24 cellular contexts compared by ENCODE assay signal in the genomic region with DNA sequence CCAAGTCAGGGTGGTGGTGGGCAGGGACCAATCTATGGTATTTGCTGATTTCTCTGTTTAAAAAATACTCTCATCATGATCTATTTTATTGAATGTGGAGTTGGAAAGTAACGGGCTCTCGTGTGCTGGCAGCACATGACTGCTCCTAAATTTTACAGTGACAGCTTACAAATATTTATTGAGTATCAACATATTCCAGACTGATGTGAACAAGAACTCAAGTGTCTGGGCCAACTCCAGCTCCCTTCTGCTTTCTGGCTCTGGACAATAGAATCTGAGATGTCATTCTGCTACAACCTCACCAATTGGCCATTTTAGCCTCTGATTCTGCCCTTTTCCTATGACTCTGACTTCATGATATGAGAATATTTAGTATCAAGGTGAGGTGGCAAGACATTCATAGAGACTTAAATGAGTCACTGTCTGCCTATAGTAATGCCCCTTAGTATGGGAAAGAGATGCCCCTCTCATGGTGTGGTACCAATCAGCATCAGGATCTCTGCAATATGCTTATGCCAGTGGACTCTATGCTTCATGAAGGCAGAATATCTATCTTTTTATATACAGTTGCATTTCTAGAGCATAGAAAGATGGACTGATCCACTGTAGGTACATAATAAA.
"Had no signal": no experiment of that assay in that cellular context is flagged by ENCODE, and none has a peak within 500 bp of the region (broad histone marks: within the 10 kb centered on the region; RNA-seq: fewer than 3 reads in every experiment).

No MANE protein-coding gene starts in this region.

- H3K9me3 Mint-ChIP-seq: activated CD8-positive, alpha-beta T cell treated with anti-CD3 and anti-CD28 coated beads for 36 hours; activated naive CD4-positive, alpha-beta T cell treated with anti-CD3 and anti-CD28 coated beads for 36 hours; activated naive CD8-positive, alpha-beta T cell treated with anti-CD3 and anti-CD28 coated beads, Interleukin-2, amount 50 U/mL, for 24 hours; activated T-helper 2 cell treated with anti-CD3 and anti-CD28 coated beads, Interferon-gamma antibody, Interleukin-2, Interleukin-4, amounts not matched to agents 10 μg/mL and 5 μg/mL and 100 μg/mL, durations not matched to agents 14 hours and 24 hours and 36 hours had no signal

- H3K4me1 Mint-ChIP-seq: activated naive CD8-positive, alpha-beta T cell treated with anti-CD3 and anti-CD28 coated beads, Interleukin-2, amount 50 U/mL, for 24 hours; immature natural killer cell; memory B cell; naive thymus-derived CD4-positive, alpha-beta T cell; stimulated activated memory B cell treated with anti-CD40 and anti-IgM and Interleukin-4, amounts not matched to agents 10 μg/mL and 1 μg/mL and 100 μg/mL, for 72 hours had no signal

- H3K27me3 ChIP-seq: esophagus muscularis mucosa, thyroid gland had no signal

- H3K36me3 ChIP-seq: esophagus muscularis mucosa, prostate gland, thyroid gland had no signal

- H3K27ac ChIP-seq: esophagus muscularis mucosa, prostate gland, thyroid gland had no signal

- H3K4me1 ChIP-seq: thyroid gland had no signal

- H3K4me3 Mint-ChIP-seq: activated CD8-positive, alpha-beta T cell treated with anti-CD3 and anti-CD28 coated beads for 36 hours; activated naive CD4-positive, alpha-beta T cell treated with anti-CD3 and anti-CD28 coated beads for 36 hours; activated naive CD8-positive, alpha-beta T cell treated with anti-CD3 and anti-CD28 coated beads, Interleukin-2, amount 50 U/mL, for 24 hours; immature natural killer cell; memory B cell; naive thymus-derived CD4-positive, alpha-beta T cell; stimulated activated memory B cell treated with anti-CD40 and anti-IgM and Interleukin-4, amounts not matched to agents 10 μg/mL and 1 μg/mL and 100 μg/mL, for 72 hours had no signal

- DNase-seq: activated CD4-positive, alpha-beta T cell treated with anti-CD3 and anti-CD28 coated beads for 48 hours; activated CD4-positive, CD25-positive, alpha-beta regulatory T cell; activated CD8-positive, alpha-beta T cell treated with anti-CD3 and anti-CD28 coated beads for 36 hours; activated naive CD4-positive, alpha-beta T cell treated with anti-CD3 and anti-CD28 coated beads for 36 hours; activated naive CD8-positive, alpha-beta T cell treated with anti-CD3 and anti-CD28 coated beads, Interleukin-2, amount 50 U/mL, for 24 hours; activated T-cell treated with anti-CD3 and anti-CD28 coated beads, Interleukin-2, amount 50 U/mL, for 1 hour; aorta; cerebellar nuclear complex; cortex of kidney; effector CD4-positive, alpha-beta T cell; immature natural killer cell; kidney glomerular epithelial cell; left ventricle myocardium superior; naive thymus-derived CD4-positive, alpha-beta T cell; right cardiac atrium; stimulated activated CD4-positive, alpha-beta T cell treated with anti-CD3 and anti-CD28 coated beads, Interleukin-4, amount 100 ng/mL, for 24 hours; thyroid gland had no signal

- H3K36me3 Mint-ChIP-seq: immature natural killer cell; memory B cell; naive thymus-derived CD4-positive, alpha-beta T cell; stimulated activated memory B cell treated with anti-CD40 and anti-IgM and Interleukin-4, amounts not matched to agents 10 μg/mL and 1 μg/mL and 100 μg/mL, for 72 hours had no signal

- H3K27ac Mint-ChIP-seq: activated CD8-positive, alpha-beta T cell treated with anti-CD3 and anti-CD28 coated beads for 36 hours; activated naive CD4-positive, alpha-beta T cell treated with anti-CD3 and anti-CD28 coated beads for 36 hours; activated naive CD8-positive, alpha-beta T cell treated with anti-CD3 and anti-CD28 coated beads, Interleukin-2, amount 50 U/mL, for 24 hours; activated T-helper 2 cell treated with anti-CD3 and anti-CD28 coated beads, Interferon-gamma antibody, Interleukin-2, Interleukin-4, amounts not matched to agents 10 μg/mL and 5 μg/mL and 100 μg/mL, durations not matched to agents 14 hours and 24 hours and 36 hours; immature natural killer cell; memory B cell; naive thymus-derived CD4-positive, alpha-beta T cell; stimulated activated memory B cell treated with anti-CD40 and anti-IgM and Interleukin-4, amounts not matched to agents 10 μg/mL and 1 μg/mL and 100 μg/mL, for 72 hours had no signal

- H3K9me3 ChIP-seq: esophagus muscularis mucosa, mucosa of descending colon, prostate gland, thyroid gland had no signal

- H3K4me3 ChIP-seq: esophagus muscularis mucosa, mucosa of descending colon, prostate gland, skin epidermis, thyroid gland had no signal
